Comparison of ENCODE assay signal across 21 cellular contexts in genomic region chr7:131211500-131211899, GRCh38.
"Had no signal": no experiment of that assay in that cellular context is flagged by ENCODE, and none has a peak within 500 bp of the region (broad histone marks: within the 10 kb centered on the region; RNA-seq: fewer than 3 reads in every experiment).

No MANE protein-coding gene starts in this region.

- ATAC-seq: esophagus mucosa; foreskin keratinocyte; mucosa of descending colon; natural killer cell treated with Interleukin-12 subunit alpha and Interleukin-12 subunit beta and Interleukin-15 and Interleukin-18, amount 100 ng/mL, for 72 hours; stimulated activated memory B cell treated with anti-CD40 and anti-IgM and Interleukin-4, amounts not matched to agents 10 μg/mL and 1 μg/mL and 100 μg/mL, for 72 hours; stimulated activated naive CD8-positive, alpha-beta T cell treated with anti-CD3 and anti-CD28 coated beads, Interleukin-15, Interleukin-2, amounts not matched to agents 100 U/mL and 50 U/mL, for 24 hours; upper lobe of right lung had no signal

- H3K36me3 ChIP-seq: neutrophil, thoracic aorta, tibial nerve, upper lobe of right lung, uterus had no signal

- FAIRE-seq: colon, keratinocyte had no signal

- H3K27me3 ChIP-seq: foreskin keratinocyte, neutrophil, tibial nerve, upper lobe of right lung, uterus had no signal

- H3K9me3 ChIP-seq: mucosa of descending colon, neutrophil, thoracic aorta, tibial nerve, upper lobe of right lung, uterus had no signal

- DNase-seq: cerebellar nuclear complex; effector CD8-positive, alpha-beta T cell; foreskin keratinocyte; mucosa of descending colon; naive B cell; stimulated activated CD4-positive, alpha-beta T cell treated with anti-CD3 and anti-CD28 coated beads, Interleukin-2, amount 100 ng/mL, for 24 hours; stimulated activated CD4-positive, alpha-beta T cell treated with anti-CD3 and anti-CD28 coated beads, Interleukin-4, amount 100 ng/mL, for 24 hours; stimulated activated naive CD8-positive, alpha-beta T cell treated with anti-CD3 and anti-CD28 coated beads, Interleukin-15, Interleukin-2, amounts not matched to agents 100 U/mL and 50 U/mL, for 24 hours; substantia nigra; upper lobe of right lung; uterus had no signal

- H3K4me1 ChIP-seq: foreskin keratinocyte, upper lobe of right lung, uterus had no signal

- H3K27ac ChIP-seq: epithelial cell of prostate, foreskin keratinocyte, neutrophil, parathyroid adenoma, thoracic aorta, upper lobe of right lung had no signal

- H3K4me3 ChIP-seq: mucosa of descending colon, thoracic aorta, tibial nerve, upper lobe of right lung, uterus had no signal
